In the genomic region with DNA sequence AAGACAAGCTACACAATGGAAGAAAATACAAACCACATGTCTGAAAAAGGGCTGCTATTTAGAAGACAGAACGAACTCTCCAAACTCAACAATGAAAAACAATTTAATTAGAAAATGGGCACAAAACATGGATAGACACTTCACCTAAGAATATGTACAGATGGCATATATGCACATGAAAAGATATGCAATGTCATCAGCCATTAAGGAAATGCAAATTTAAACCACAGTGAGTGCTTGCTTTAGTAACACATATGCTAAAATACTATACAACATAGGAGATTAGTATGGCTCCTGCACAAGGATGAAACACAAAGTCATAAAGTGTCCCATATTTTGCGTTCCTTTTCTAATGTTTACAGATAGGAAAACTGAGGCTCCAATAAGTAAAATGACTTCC, we compare ENCODE assay signal across 25 cellular contexts.
"Had no signal": no experiment of that assay in that cellular context is flagged by ENCODE, and none has a peak within 500 bp of the region (broad histone marks: within the 10 kb centered on the region; RNA-seq: fewer than 3 reads in every experiment).

No MANE protein-coding gene starts in this region.

- H3K27me3 Mint-ChIP-seq: natural killer cell treated with Interleukin-12 subunit alpha and Interleukin-12 subunit beta and Interleukin-15 and Interleukin-18, amount 100 ng/mL, for 72 hours; stimulated activated naive B cell treated with anti-CD40 and anti-IgM and Interleukin-4, amounts not matched to agents 10 μg/mL and 1 μg/mL and 100 μg/mL, for 72 hours; stimulated activated naive CD8-positive, alpha-beta T cell treated with anti-CD3 and anti-CD28 coated beads, Interleukin-15, Interleukin-2, amounts not matched to agents 100 ng/mL and 50 ng/mL, for 24 hours had no signal

- DNase-seq: nephron progenitor cell; nucleus accumbens; pancreas; psoas muscle; right cardiac atrium; right lobe of liver; sigmoid colon; small intestine; stimulated activated CD4-positive, alpha-beta T cell treated with anti-CD3 and anti-CD28 coated beads, Interleukin-15, amount 100 ng/mL, for 24 hours; stimulated activated CD4-positive, alpha-beta T cell treated with anti-CD3 and anti-CD28 coated beads, Interleukin-2, amount 100 ng/mL, for 24 hours; stimulated activated CD4-positive, alpha-beta T cell treated with anti-CD3 and anti-CD28 coated beads, Interleukin-2, amount 100 ng/mL, for 48 hours; stimulated activated CD4-positive, alpha-beta T cell treated with anti-CD3 and anti-CD28 coated beads, Interleukin-4, amount 100 ng/mL, for 24 hours; stimulated activated naive B cell treated with anti-CD40 and anti-IgM and Interleukin-4, amounts not matched to agents 10 μg/mL and 1 μg/mL and 100 μg/mL, for 72 hours; stimulated activated naive CD4-positive, alpha-beta T cell treated with Interleukin-2 at 50 U/mL for 16 hours; stomach; thyroid gland; upper lobe of left lung had no signal

- H3K4me3 Mint-ChIP-seq: natural killer cell treated with Interleukin-12 subunit alpha and Interleukin-12 subunit beta and Interleukin-15 and Interleukin-18, amount 100 ng/mL, for 72 hours; nephron progenitor cell; neural crest cell; stimulated activated effector memory CD8-positive, alpha-beta T cell treated with anti-CD3 and anti-CD28 coated beads, Interleukin-12 subunit alpha, Interleukin-12 subunit beta, amount 100 ng/mL, for 72 hours; stimulated activated naive B cell treated with anti-CD40 and anti-IgM and Interleukin-4, amounts not matched to agents 10 μg/mL and 1 μg/mL and 100 μg/mL, for 72 hours; stimulated activated naive CD8-positive, alpha-beta T cell treated with anti-CD3 and anti-CD28 coated beads, Interleukin-15, Interleukin-2, amounts not matched to agents 100 ng/mL and 50 ng/mL, for 24 hours had no signal

- ATAC-seq: natural killer cell treated with Interleukin-12 subunit alpha and Interleukin-12 subunit beta and Interleukin-15 and Interleukin-18, amount 100 ng/mL, for 72 hours; pancreas; psoas muscle; right cardiac atrium; right lobe of liver; stimulated activated effector memory CD8-positive, alpha-beta T cell treated with anti-CD3 and anti-CD28 coated beads, Interleukin-12 subunit alpha, Interleukin-12 subunit beta, amount 100 ng/mL, for 72 hours; stimulated activated naive B cell treated with anti-CD40 and anti-IgM and Interleukin-4, amounts not matched to agents 10 μg/mL and 1 μg/mL and 100 μg/mL, for 72 hours had no signal

- H3K36me3 ChIP-seq: neutrophil, pancreas, right lobe of liver, sigmoid colon, stomach, thoracic aorta, thyroid gland, tibial nerve, upper lobe of left lung, vagina had no signal

- H3K27ac ChIP-seq: neutrophil, pancreas, psoas muscle, right lobe of liver, sigmoid colon, stomach, thoracic aorta, thyroid gland, tibial nerve, upper lobe of left lung, vagina had no signal

- H3K9me3 Mint-ChIP-seq: natural killer cell treated with Interleukin-12 subunit alpha and Interleukin-12 subunit beta and Interleukin-15 and Interleukin-18, amount 100 ng/mL, for 72 hours; nephron progenitor cell; neural crest cell had no signal

- H3K9me3 ChIP-seq: neutrophil, pancreas, psoas muscle, right lobe of liver, sigmoid colon, stomach, thyroid gland, upper lobe of left lung, vagina had no signal

- H3K36me3 Mint-ChIP-seq: natural killer cell treated with Interleukin-12 subunit alpha and Interleukin-12 subunit beta and Interleukin-15 and Interleukin-18, amount 100 ng/mL, for 72 hours; stimulated activated effector memory CD8-positive, alpha-beta T cell treated with anti-CD3 and anti-CD28 coated beads, Interleukin-12 subunit alpha, Interleukin-12 subunit beta, amount 100 ng/mL, for 72 hours; stimulated activated naive B cell treated with anti-CD40 and anti-IgM and Interleukin-4, amounts not matched to agents 10 μg/mL and 1 μg/mL and 100 μg/mL, for 72 hours had no signal

- H3K27me3 ChIP-seq: neutrophil, pancreas, right lobe of liver, sigmoid colon, stomach, thyroid gland, tibial nerve, upper lobe of left lung, vagina had no signal

- H3K4me1 ChIP-seq: pancreas, psoas muscle, right lobe of liver, sigmoid colon, stomach, thyroid gland, tibial nerve, upper lobe of left lung, vagina had no signal

- H3K27ac Mint-ChIP-seq: natural killer cell treated with Interleukin-12 subunit alpha and Interleukin-12 subunit beta and Interleukin-15 and Interleukin-18, amount 100 ng/mL, for 72 hours; nephron progenitor cell; stimulated activated effector memory CD8-positive, alpha-beta T cell treated with anti-CD3 and anti-CD28 coated beads, Interleukin-12 subunit alpha, Interleukin-12 subunit beta, amount 100 ng/mL, for 72 hours; stimulated activated naive B cell treated with anti-CD40 and anti-IgM and Interleukin-4, amounts not matched to agents 10 μg/mL and 1 μg/mL and 100 μg/mL, for 72 hours; stimulated activated naive CD8-positive, alpha-beta T cell treated with anti-CD3 and anti-CD28 coated beads, Interleukin-15, Interleukin-2, amounts not matched to agents 100 ng/mL and 50 ng/mL, for 24 hours had no signal

- H3K4me1 Mint-ChIP-seq: nephron progenitor cell; neural crest cell; stimulated activated effector memory CD8-positive, alpha-beta T cell treated with anti-CD3 and anti-CD28 coated beads, Interleukin-12 subunit alpha, Interleukin-12 subunit beta, amount 100 ng/mL, for 72 hours; stimulated activated naive B cell treated with anti-CD40 and anti-IgM and Interleukin-4, amounts not matched to agents 10 μg/mL and 1 μg/mL and 100 μg/mL, for 72 hours had no signal

- H3K4me3 ChIP-seq: pancreas, psoas muscle, right lobe of liver, sigmoid colon, stomach, thoracic aorta, thyroid gland, tibial nerve, upper lobe of left lung, vagina had no signal
